1 cellular context compared by ENCODE assay signal in genomic region chr12:120356567-120357030, GRCh38.
TF ChIP-seq lines count a peak whose summit lies in the region.

No MANE protein-coding gene starts in this region.

TF ChIP-seq in K562, 482 proteins besides CTCF, POLR2A, EP300 and RAD21 (continued from another document):
- TF ChIP-seq, protein P1, sequence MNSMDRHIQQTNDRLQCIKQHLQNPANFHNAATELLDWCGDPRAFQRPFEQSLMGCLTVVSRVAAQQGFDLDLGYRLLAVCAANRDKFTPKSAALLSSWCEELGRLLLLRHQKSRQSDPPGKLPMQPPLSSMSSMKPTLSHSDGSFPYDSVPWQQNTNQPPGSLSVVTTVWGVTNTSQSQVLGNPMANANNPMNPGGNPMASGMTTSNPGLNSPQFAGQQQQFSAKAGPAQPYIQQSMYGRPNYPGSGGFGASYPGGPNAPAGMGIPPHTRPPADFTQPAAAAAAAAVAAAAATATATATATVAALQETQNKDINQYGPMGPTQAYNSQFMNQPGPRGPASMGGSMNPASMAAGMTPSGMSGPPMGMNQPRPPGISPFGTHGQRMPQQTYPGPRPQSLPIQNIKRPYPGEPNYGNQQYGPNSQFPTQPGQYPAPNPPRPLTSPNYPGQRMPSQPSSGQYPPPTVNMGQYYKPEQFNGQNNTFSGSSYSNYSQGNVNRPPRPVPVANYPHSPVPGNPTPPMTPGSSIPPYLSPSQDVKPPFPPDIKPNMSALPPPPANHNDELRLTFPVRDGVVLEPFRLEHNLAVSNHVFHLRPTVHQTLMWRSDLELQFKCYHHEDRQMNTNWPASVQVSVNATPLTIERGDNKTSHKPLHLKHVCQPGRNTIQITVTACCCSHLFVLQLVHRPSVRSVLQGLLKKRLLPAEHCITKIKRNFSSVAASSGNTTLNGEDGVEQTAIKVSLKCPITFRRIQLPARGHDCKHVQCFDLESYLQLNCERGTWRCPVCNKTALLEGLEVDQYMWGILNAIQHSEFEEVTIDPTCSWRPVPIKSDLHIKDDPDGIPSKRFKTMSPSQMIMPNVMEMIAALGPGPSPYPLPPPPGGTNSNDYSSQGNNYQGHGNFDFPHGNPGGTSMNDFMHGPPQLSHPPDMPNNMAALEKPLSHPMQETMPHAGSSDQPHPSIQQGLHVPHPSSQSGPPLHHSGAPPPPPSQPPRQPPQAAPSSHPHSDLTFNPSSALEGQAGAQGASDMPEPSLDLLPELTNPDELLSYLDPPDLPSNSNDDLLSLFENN (IDR thresholded peaks at IDR 0.05; ENCODE audit: low read depth in 2 of 2, low read length in 2 of 2): 0 out of 4 replicates have a peak, but pooled peaks of 1 of the 2 experiments have one; percentile 38
- TF ChIP-seq EGR1 (conservative IDR thresholded peaks at IDR 0.05) (peak; percentile 93), MAFK (IDR thresholded peaks at IDR 0.05; ENCODE audit: low read length) (no peak), LCOR (CRISPR knock-in tag; IDR thresholded peaks at IDR 0.05) (peak; percentile 61; the same call in 1 of the 2 replicates), ZBTB43 (CRISPR knock-in tag; IDR thresholded peaks at IDR 0.05) (no peak), TCF3 (CRISPR knock-in tag; IDR thresholded peaks at IDR 0.05) (0 out of 2 replicates have a peak, but pooled peaks have one; percentile 35), SMAD4 (CRISPR knock-in tag; conservative IDR thresholded peaks at IDR 0.05) (peak; percentile 51; the same call in 1 of the 2 replicates), ZNF263 (CRISPR knock-in tag; IDR thresholded peaks at IDR 0.05; ENCODE audit: borderline replicate concordance) (peak; percentile 46; the same call in 1 of the 2 replicates), JUN (IDR thresholded peaks at IDR 0.05; ENCODE audit: borderline replicate concordance, low read depth, low read length) (peak; percentile 83), JUN (CRISPR knock-in tag; IDR thresholded peaks at IDR 0.05; ENCODE audit: borderline replicate concordance) (no peak), NRF1 (conservative IDR thresholded peaks at IDR 0.05 in 1 of 2, IDR thresholded peaks at IDR 0.05 in 1 of 2) (peak; percentile 74 to 79), MEIS2 (IDR thresholded peaks at IDR 0.05; ENCODE audit: partially characterized antibody) (peak; percentile 57), FOXK2 (conservative IDR thresholded peaks at IDR 0.05 in 1 of 2, IDR thresholded peaks at IDR 0.05 in 1 of 2; ENCODE audit: low read depth in 2 of 2) (0 out of 4 replicates have a peak, but pooled peaks of 1 of the 2 experiments have one; percentile 30), GTF2A2 (tag; IDR thresholded peaks at IDR 0.05) (no peak), FOXP1 (CRISPR knock-in tag; IDR thresholded peaks at IDR 0.05) (0 out of 2 replicates have a peak, but pooled peaks have one; percentile 37), DPF2 (IDR thresholded peaks at IDR 0.05) (peak; percentile 76), XRCC5 (IDR thresholded peaks at IDR 0.05; ENCODE audit: low read depth, low read length) (0 out of 2 replicates have a peak, but pooled peaks have one; percentile 49), FIP1L1 (IDR thresholded peaks at IDR 0.05; ENCODE audit: low read depth, low read length, poor library complexity, severe bottlenecking) (no peak), FOS (IDR thresholded peaks at IDR 0.05; ENCODE audit: extremely low read depth, insufficient read length) (peak; percentile 5), MAZ (CRISPR knock-in tag; conservative IDR thresholded peaks at IDR 0.05 in 1 of 2, IDR thresholded peaks at IDR 0.05 in 1 of 2) (peak; percentile 47 to 54; a peak in 2 of 4 replicates), RCOR1 (IDR thresholded peaks at IDR 0.05; ENCODE audit: borderline replicate concordance in 1 of 2, low read depth in 2 of 2, low read length in 2 of 2) (peak in 1 of 2 experiments; percentile 69; a peak in 2 of 4 replicates), TEAD4 (IDR thresholded peaks at IDR 0.05; ENCODE audit: low read length) (peak; percentile 48), TEAD4 (CRISPR knock-in tag; IDR thresholded peaks at IDR 0.05; ENCODE audit: borderline replicate concordance) (no peak), CHCHD3 (CRISPR knock-in tag; IDR thresholded peaks at IDR 0.05) (no peak), MEF2A (IDR thresholded peaks at IDR 0.05; ENCODE audit: control insufficient read depth, low read depth, low read length) (no peak), MYC (IDR thresholded peaks at IDR 0.05; ENCODE audit: low read depth, low read length) (0 out of 2 replicates have a peak, but pooled peaks have one; percentile 13), MYC (CRISPR knock-in tag; IDR thresholded peaks at IDR 0.05; ENCODE audit: borderline replicate concordance, low read depth) (no peak), ZNF511 (CRISPR knock-in tag; IDR thresholded peaks at IDR 0.05) (peak; percentile 83; the same call in 1 of the 2 replicates), HCFC1 (IDR thresholded peaks at IDR 0.05; ENCODE audit: low read depth, low read length) (0 out of 2 replicates have a peak, but pooled peaks have one; percentile 16), TOE1 (IDR thresholded peaks at IDR 0.05; ENCODE audit: borderline replicate concordance) (peak; percentile 36; the same call in 1 of the 2 replicates), TOE1 (CRISPR knock-in tag; IDR thresholded peaks at IDR 0.05; ENCODE audit: borderline replicate concordance, low read depth) (no peak), ZNF3 (CRISPR knock-in tag; IDR thresholded peaks at IDR 0.05) (no peak), ARID2 (IDR thresholded peaks at IDR 0.05) (peak; percentile 83; the same call in 1 of the 2 replicates), CC2D1A (IDR thresholded peaks at IDR 0.05) (peak; percentile 79), ZBTB7A (IDR thresholded peaks at IDR 0.05; ENCODE audit: borderline replicate concordance, control insufficient read depth, low read depth, low read length) (peak; percentile 69; the same call in 1 of the 2 replicates), CREM (IDR thresholded peaks at IDR 0.05; ENCODE audit: low read depth) (0 out of 2 replicates have a peak, but pooled peaks have one; percentile 53), CREB1 (IDR thresholded peaks at IDR 0.05) (no peak), CREB1 (CRISPR knock-in tag; IDR thresholded peaks at IDR 0.05) (0 out of 2 replicates have a peak, but pooled peaks have one; percentile 23), NR2C2 (CRISPR knock-in tag; IDR thresholded peaks at IDR 0.05) (no peak), NR2C2 (tag; IDR thresholded peaks at IDR 0.05) (no peak), ZFP36 (IDR thresholded peaks at IDR 0.05; ENCODE audit: low read depth, low read length, partially characterized antibody) (peak; percentile 11)
- TF ChIP-seq, protein P2, sequence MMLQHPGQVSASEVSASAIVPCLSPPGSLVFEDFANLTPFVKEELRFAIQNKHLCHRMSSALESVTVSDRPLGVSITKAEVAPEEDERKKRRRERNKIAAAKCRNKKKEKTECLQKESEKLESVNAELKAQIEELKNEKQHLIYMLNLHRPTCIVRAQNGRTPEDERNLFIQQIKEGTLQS (IDR thresholded peaks at IDR 0.05): peak; percentile 82
- TF ChIP-seq, protein P2 (CRISPR knock-in tag; conservative IDR thresholded peaks at IDR 0.05): 0 out of 2 replicates have a peak, but pooled peaks have one; percentile 27
- TF ChIP-seq, protein P3, sequence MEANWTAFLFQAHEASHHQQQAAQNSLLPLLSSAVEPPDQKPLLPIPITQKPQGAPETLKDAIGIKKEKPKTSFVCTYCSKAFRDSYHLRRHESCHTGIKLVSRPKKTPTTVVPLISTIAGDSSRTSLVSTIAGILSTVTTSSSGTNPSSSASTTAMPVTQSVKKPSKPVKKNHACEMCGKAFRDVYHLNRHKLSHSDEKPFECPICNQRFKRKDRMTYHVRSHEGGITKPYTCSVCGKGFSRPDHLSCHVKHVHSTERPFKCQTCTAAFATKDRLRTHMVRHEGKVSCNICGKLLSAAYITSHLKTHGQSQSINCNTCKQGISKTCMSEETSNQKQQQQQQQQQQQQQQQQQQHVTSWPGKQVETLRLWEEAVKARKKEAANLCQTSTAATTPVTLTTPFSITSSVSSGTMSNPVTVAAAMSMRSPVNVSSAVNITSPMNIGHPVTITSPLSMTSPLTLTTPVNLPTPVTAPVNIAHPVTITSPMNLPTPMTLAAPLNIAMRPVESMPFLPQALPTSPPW (CRISPR knock-in tag; IDR thresholded peaks at IDR 0.05): peak; percentile 51; the same call in 1 of the 2 replicates
- TF ChIP-seq, protein P4, sequence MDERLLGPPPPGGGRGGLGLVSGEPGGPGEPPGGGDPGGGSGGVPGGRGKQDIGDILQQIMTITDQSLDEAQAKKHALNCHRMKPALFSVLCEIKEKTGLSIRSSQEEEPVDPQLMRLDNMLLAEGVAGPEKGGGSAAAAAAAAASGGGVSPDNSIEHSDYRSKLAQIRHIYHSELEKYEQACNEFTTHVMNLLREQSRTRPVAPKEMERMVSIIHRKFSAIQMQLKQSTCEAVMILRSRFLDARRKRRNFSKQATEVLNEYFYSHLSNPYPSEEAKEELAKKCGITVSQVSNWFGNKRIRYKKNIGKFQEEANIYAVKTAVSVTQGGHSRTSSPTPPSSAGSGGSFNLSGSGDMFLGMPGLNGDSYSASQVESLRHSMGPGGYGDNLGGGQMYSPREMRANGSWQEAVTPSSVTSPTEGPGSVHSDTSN (CRISPR knock-in tag; IDR thresholded peaks at IDR 0.05; ENCODE audit: low read depth): no peak; the same call in 1 of the 2 replicates
- TF ChIP-seq, protein P4 (tag; conservative IDR thresholded peaks at IDR 0.05; ENCODE audit: low read depth): 0 out of 2 replicates have a peak, but pooled peaks have one; percentile 34
- TF ChIP-seq, protein P5, sequence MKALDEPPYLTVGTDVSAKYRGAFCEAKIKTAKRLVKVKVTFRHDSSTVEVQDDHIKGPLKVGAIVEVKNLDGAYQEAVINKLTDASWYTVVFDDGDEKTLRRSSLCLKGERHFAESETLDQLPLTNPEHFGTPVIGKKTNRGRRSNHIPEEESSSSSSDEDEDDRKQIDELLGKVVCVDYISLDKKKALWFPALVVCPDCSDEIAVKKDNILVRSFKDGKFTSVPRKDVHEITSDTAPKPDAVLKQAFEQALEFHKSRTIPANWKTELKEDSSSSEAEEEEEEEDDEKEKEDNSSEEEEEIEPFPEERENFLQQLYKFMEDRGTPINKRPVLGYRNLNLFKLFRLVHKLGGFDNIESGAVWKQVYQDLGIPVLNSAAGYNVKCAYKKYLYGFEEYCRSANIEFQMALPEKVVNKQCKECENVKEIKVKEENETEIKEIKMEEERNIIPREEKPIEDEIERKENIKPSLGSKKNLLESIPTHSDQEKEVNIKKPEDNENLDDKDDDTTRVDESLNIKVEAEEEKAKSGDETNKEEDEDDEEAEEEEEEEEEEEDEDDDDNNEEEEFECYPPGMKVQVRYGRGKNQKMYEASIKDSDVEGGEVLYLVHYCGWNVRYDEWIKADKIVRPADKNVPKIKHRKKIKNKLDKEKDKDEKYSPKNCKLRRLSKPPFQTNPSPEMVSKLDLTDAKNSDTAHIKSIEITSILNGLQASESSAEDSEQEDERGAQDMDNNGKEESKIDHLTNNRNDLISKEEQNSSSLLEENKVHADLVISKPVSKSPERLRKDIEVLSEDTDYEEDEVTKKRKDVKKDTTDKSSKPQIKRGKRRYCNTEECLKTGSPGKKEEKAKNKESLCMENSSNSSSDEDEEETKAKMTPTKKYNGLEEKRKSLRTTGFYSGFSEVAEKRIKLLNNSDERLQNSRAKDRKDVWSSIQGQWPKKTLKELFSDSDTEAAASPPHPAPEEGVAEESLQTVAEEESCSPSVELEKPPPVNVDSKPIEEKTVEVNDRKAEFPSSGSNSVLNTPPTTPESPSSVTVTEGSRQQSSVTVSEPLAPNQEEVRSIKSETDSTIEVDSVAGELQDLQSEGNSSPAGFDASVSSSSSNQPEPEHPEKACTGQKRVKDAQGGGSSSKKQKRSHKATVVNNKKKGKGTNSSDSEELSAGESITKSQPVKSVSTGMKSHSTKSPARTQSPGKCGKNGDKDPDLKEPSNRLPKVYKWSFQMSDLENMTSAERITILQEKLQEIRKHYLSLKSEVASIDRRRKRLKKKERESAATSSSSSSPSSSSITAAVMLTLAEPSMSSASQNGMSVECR (CRISPR knock-in tag; IDR thresholded peaks at IDR 0.05): peak; percentile 39; the same call in 1 of the 2 replicates
- TF ChIP-seq, protein P6, sequence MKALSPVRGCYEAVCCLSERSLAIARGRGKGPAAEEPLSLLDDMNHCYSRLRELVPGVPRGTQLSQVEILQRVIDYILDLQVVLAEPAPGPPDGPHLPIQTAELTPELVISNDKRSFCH (CRISPR knock-in tag; IDR thresholded peaks at IDR 0.05): no peak
- TF ChIP-seq, protein P6 (tag; IDR thresholded peaks at IDR 0.05): 0 out of 2 replicates have a peak, but pooled peaks have one; percentile 18
